Comparison of ENCODE assay signal across 2 cellular contexts in genomic region chr5:126443374-126443851, GRCh38.
TF ChIP-seq lines count a peak whose summit lies in the region.

No MANE protein-coding gene starts in this region.

TF ChIP-seq in HCT116, 20 proteins besides CTCF, POLR2A, EP300 and RAD21:
- TF ChIP-seq ZFX (IDR thresholded peaks at IDR 0.05), result no peak
- TF ChIP-seq TCF7L2 (IDR thresholded peaks at IDR 0.05; ENCODE audit: borderline replicate concordance, extremely low read depth, insufficient read depth, insufficient read length), result no peak
- TF ChIP-seq YY1 (IDR thresholded peaks at IDR 0.05; ENCODE audit: extremely low read depth, insufficient replicate concordance, low read depth, low read length), result no peak

TF ChIP-seq in IMR-90, 13 proteins besides CTCF, POLR2A, EP300 and RAD21:
- TF ChIP-seq MXI1 (IDR thresholded peaks at IDR 0.05; ENCODE audit: borderline replicate concordance, low read depth, low read length), result no peak
- TF ChIP-seq, protein P1, sequence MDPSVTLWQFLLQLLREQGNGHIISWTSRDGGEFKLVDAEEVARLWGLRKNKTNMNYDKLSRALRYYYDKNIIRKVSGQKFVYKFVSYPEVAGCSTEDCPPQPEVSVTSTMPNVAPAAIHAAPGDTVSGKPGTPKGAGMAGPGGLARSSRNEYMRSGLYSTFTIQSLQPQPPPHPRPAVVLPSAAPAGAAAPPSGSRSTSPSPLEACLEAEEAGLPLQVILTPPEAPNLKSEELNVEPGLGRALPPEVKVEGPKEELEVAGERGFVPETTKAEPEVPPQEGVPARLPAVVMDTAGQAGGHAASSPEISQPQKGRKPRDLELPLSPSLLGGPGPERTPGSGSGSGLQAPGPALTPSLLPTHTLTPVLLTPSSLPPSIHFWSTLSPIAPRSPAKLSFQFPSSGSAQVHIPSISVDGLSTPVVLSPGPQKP (IDR thresholded peaks at IDR 0.05; ENCODE audit: borderline replicate concordance, low read depth, low read length), result no peak
- no peak for TF ChIP-seq BHLHE40 (IDR thresholded peaks at IDR 0.05; ENCODE audit: low read depth, low read length)
- TF ChIP-seq RFX5 (IDR thresholded peaks at IDR 0.05; ENCODE audit: low read depth, low read length), result no peak
- TF ChIP-seq MAFK (IDR thresholded peaks at IDR 0.05; ENCODE audit: low read depth, low read length), result no peak
- TF ChIP-seq FOS (IDR thresholded peaks at IDR 0.05; ENCODE audit: low read depth, low read length), result no peak
TF ChIP-seq in IMR-90: peak in this region for 0.
